Comparison of ENCODE assay signal across 14 cellular contexts in the genomic region with DNA sequence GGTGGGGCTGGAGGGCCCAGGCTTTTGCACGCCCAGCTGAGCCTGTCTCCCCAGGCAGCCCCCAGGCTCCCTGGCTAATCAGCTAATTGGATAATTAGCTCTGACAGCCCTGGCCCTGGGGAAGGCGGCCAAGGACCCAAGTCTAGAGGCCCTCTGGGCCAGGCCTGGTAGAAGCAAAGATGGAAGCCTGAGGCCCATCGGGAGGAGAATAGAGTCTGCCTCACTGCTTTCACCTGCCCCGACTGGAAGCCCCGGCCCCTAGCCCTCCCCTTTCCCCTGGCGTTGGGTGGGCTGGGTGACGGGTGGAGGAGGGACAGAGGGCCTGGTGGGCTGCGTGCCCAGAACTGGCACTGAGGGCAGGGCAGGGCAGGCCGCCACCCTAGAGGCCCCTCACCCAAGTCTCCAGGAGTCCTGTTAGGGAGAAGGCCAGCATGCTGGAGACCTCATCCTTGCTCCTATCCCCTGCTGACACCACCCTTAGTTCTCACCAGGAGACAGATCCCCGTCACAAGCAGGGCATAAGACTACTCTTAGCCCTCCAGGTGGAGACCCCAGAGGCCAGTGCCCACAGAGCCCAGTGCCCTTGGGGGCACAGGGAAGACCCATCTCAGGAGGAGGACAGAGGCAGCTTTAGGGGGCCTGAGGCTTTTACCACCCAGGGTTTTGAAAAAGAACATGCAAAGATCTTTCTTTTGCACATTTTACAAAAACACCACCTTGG. TPM values are rescaled to one million over a fixed set of nuclear protein-coding genes. Genes with fewer than 3 reads are reported as not detected.
A peak's percentile ranks its signal among the peaks of the same experiment; 100 is the strongest.
DNase-seq lines count a peak whose midpoint lies in the region; ATAC-seq, FAIRE-seq and TF ChIP-seq lines count a peak whose summit lies in the region.
"Had no signal": no experiment of that assay in that cellular context is flagged by ENCODE, and none has a peak within 500 bp of the region (broad histone marks: within the 10 kb centered on the region; RNA-seq: fewer than 3 reads in every experiment).

No MANE protein-coding gene starts in this region.

- peaks cover 10% of the 10 kb centered on the region for H3K79me2 ChIP-seq in astrocyte (ENCODE audit: insufficient read depth, low read length)
- H3K79me2 ChIP-seq in HepG2 (ENCODE audit: insufficient read depth, low read length) = no peaks in the 10 kb centered on the region

- no peak for TF ChIP-seq RAD21 in HepG2 (CRISPR knock-in tag; IDR thresholded peaks at IDR 0.05)

- BruUV-seq in HepG2 (replicated peaks; lab: Mats Ljungman, UMichigan) = no TSS peak

- H3K4me2 ChIP-seq in astrocyte (ENCODE audit: low read length) (peak overlapping the region; percentile 77), HepG2 (ENCODE audit: low read depth, low read length) (no peak overlapping the region)

- H4K20me1 ChIP-seq in astrocyte (ENCODE audit: insufficient read depth, low read length) (peaks cover 14% of the 10 kb centered on the region), HepG2 (ENCODE audit: insufficient read depth, low read length) (no peaks in the 10 kb centered on the region; the same call in 1 of the 2 replicates)

- peaks cover 2% of the 10 kb centered on the region for H3K36me3 ChIP-seq in astrocyte (ENCODE audit: insufficient read depth, low read length)
- H3K36me3 ChIP-seq in transverse colon = no peaks in the 10 kb centered on the region
- peaks cover 5 to 13% of the 10 kb centered on the region in 2 experiments; a peak in 3 of 5 replicates for H3K36me3 ChIP-seq in HepG2 (replicated peaks in 1 of 2; ENCODE audit: control insufficient read depth in 1 of 2, insufficient read depth in 2 of 2, low read length in 2 of 2)

- H3K9ac ChIP-seq in astrocyte (ENCODE audit: low read length) (peak overlapping the region; percentile 83), HepG2 (ENCODE audit: insufficient read depth, low read depth, low read length) (no peak overlapping the region)

- no peak overlapping the region for H3K4me3 ChIP-seq in astrocyte (ENCODE audit: insufficient read depth, low read depth, low read length)
- H3K4me3 ChIP-seq in transverse colon = no peak overlapping the region
- no peak overlapping the region for H3K4me3 ChIP-seq in HepG2 (replicated peaks in 1 of 3; ENCODE audit: insufficient read depth in 1 of 3, low read depth in 2 of 3, low read length in 3 of 3)
- H3K4me3 ChIP-seq: mucosa of descending colon had no signal

- CTCF ChIA-PET in HepG2 (lab: Yijun Ruan, JAX; ENCODE audit: low intra/inter-chr PET ratio, low total read pairs) = no interaction called here

- ATAC-seq in HepG2 (no peak), HG03378 (IDR thresholded peaks at IDR 0.05; ENCODE audit: unreplicated experiment) (no peak)
- ATAC-seq: activated CD4-positive, CD25-positive, alpha-beta regulatory T cell treated with anti-CD3 and anti-CD28 coated beads, Interleukin-2, amount 50 U/mL, for 24 hours; mucosa of descending colon had no signal

- H3K4me1 Mint-ChIP-seq in astrocyte (ENCODE audit: low read depth, unreplicated experiment) (peaks cover 23% of the 10 kb centered on the region), mesothelial cell of epicardium (peaks cover 42% of the 10 kb centered on the region)

- H2AFZ ChIP-seq in astrocyte (ENCODE audit: low read depth, low read length) = no peak overlapping the region
- H2AFZ ChIP-seq in HepG2 (ENCODE audit: low read length) = no peak overlapping the region

- H3K4me3 Mint-ChIP-seq in astrocyte (ENCODE audit: unreplicated experiment) = no peak overlapping the region
- H3K4me3 Mint-ChIP-seq in mesothelial cell of epicardium = no peak overlapping the region

- in situ Hi-C loops in transverse colon (cut with MboI; ENCODE audit: low pct_ligation_motif_present in 1 of 4, low pct_unique_long_range_greater_than_20kb in 1 of 4, low sequenced_read_pairs in 3 of 4) (loop anchor here in 2 of 4 donors (5.0 to 25.0 kb wide), 2 partner anchors 103 to 113 kb away; a partner anchor contains a TSS), HepG2 (cut with HindIII; ENCODE audit: extremely low pct_ligation_motif_present, low pct_unique_long_range_greater_than_20kb) (loop anchor here (5.0 kb wide), 2 partner anchors 58 to 113 kb away; no protein-coding TSS in a partner anchor)

- TF ChIP-seq CTCF in astrocyte (IDR thresholded peaks at IDR 0.05; ENCODE audit: insufficient read depth, low read depth, low read length) (no peak), mesothelial cell of epicardium (IDR thresholded peaks at IDR 0.05; ENCODE audit: unreplicated experiment) (no peak), transverse colon (IDR thresholded peaks at IDR 0.05) (no peak), HepG2 (CRISPR knock-in tag; IDR thresholded peaks at IDR 0.05) (no peak)

- H3K27ac ChIP-seq in astrocyte (ENCODE audit: low read depth, low read length) (peak overlapping the region; percentile 81), transverse colon (peak overlapping the region; percentile 26 to 92 (median 90)), HepG2 (ENCODE audit: extremely low read length, insufficient read depth, low read length) (no peak overlapping the region)

- DNase-seq in SKM-1 treated with dmso at 0.1 percent for 144 hours (lab: John Stamatoyannopoulos, UW; ENCODE audit: unreplicated experiment) = peak; percentile 51
- no peak for DNase-seq in SKM-1 (lab: John Stamatoyannopoulos, UW; ENCODE audit: unreplicated experiment)
- no peak for DNase-seq in astrocyte (ENCODE audit: low read depth)
- no peak for DNase-seq in mesothelial cell of epicardium (ENCODE audit: low spot score in 2 of 2, unreplicated experiment in 2 of 2)
- no peak for DNase-seq in transverse colon
- no peak for DNase-seq in NCI-H774 (lab: John Stamatoyannopoulos, UW)
- DNase-seq in HepG2 (ENCODE audit: low spot score) = no peak
- DNase-seq: activated T-cell treated with anti-CD3 and anti-CD28 coated beads, Interleukin-2, amount 50 U/mL, for 48 hours; mucosa of descending colon; NCI-H524 treated with DMSO at 0.1 percent for 48 hours had no signal

- intact Hi-C loops in transverse colon (cut with DNase I; ENCODE audit: low total_unique reads) (loop anchor here (10.0 kb wide), 1 partner anchor 206 kb away; a partner anchor contains a TSS), HepG2 (cut with micrococcal nuclease; ENCODE audit: unreplicated experiment) (no loop called here)

- no peaks in the 10 kb centered on the region for H3K9me3 ChIP-seq in astrocyte (ENCODE audit: insufficient read depth, low read depth, low read length)
- H3K9me3 ChIP-seq in transverse colon = no peaks in the 10 kb centered on the region
- no peaks in the 10 kb centered on the region for H3K9me3 ChIP-seq in HepG2 (ENCODE audit: low read length)
- H3K9me3 ChIP-seq: mucosa of descending colon had no signal

- POLR2A ChIA-PET in HepG2 (lab: Yijun Ruan, JAX) = no interaction called here

- 67% methylated on average over 5 of the region's 10 CpGs; no CpG with 5 or more reads in 1 of the 2 donors for WGBS in transverse colon (ENCODE audit: low coverage in 1 of 2), 2 donors
- 93% methylated on average over 3 of the region's 10 CpGs for WGBS in HepG2 (ENCODE audit: low lambda C conversion rate)

- FAIRE-seq in astrocyte (lab: Jason Lieb, UNC) (no peak), HepG2 (lab: Jason Lieb, UNC) (no peak)
- FAIRE-seq: GM19239 had no signal

- H3K27me3 ChIP-seq in astrocyte (ENCODE audit: insufficient read depth, low read length) = no peaks in the 10 kb centered on the region
- H3K27me3 ChIP-seq in transverse colon = no peaks in the 10 kb centered on the region
- H3K27me3 ChIP-seq in HepG2 (ENCODE audit: control insufficient read depth in 1 of 2, insufficient read depth in 2 of 2, low read length in 2 of 2) = no peaks in the 10 kb centered on the region

- H3K27ac Mint-ChIP-seq in astrocyte (ENCODE audit: unreplicated experiment) (no peak overlapping the region), mesothelial cell of epicardium (peak overlapping the region; percentile 95)

- H3K27me3 Mint-ChIP-seq in astrocyte (ENCODE audit: low read depth, unreplicated experiment) (peaks cover 38% of the 10 kb centered on the region), mesothelial cell of epicardium (ENCODE audit: low read depth) (peaks cover 35% of the 10 kb centered on the region)

- H3K36me3 Mint-ChIP-seq in astrocyte (ENCODE audit: low read depth, unreplicated experiment) (peaks cover 6% of the 10 kb centered on the region), mesothelial cell of epicardium (peaks cover 5% of the 10 kb centered on the region)

- no peak for TF ChIP-seq POLR2A in transverse colon (IDR thresholded peaks at IDR 0.05)
- no peak for TF ChIP-seq POLR2A in HepG2 (IDR thresholded peaks at IDR 0.05; ENCODE audit: insufficient read depth in 1 of 2, low read depth in 2 of 2, low read length in 2 of 2)

- TF ChIP-seq EP300 in transverse colon (IDR thresholded peaks at IDR 0.05; ENCODE audit: low read depth) = no peak
- no peak for TF ChIP-seq EP300 in HepG2 (IDR thresholded peaks at IDR 0.05; ENCODE audit: low read depth in 2 of 2, low read length in 2 of 2)
- no peak for TF ChIP-seq EP300 in HepG2 (CRISPR knock-in tag; IDR thresholded peaks at IDR 0.05; ENCODE audit: borderline replicate concordance)

- H3K4me1 ChIP-seq in astrocyte (ENCODE audit: insufficient read depth, low read length) (peaks cover 47% of the 10 kb centered on the region), transverse colon (peaks cover 21 to 56% (median 34%) of the 10 kb centered on the region in 4 donors), HepG2 (ENCODE audit: insufficient read depth, low read length) (peaks cover 35% of the 10 kb centered on the region)

- no peaks in the 10 kb centered on the region for H3K9me3 Mint-ChIP-seq in astrocyte (ENCODE audit: unreplicated experiment)
- H3K9me3 Mint-ChIP-seq in mesothelial cell of epicardium = no peaks in the 10 kb centered on the region

RNA-seq across cellular contexts. Expression of a gene that starts 12.0 kb away (rescaled TPM):
- total RNA-seq in astrocyte (0.27 TPM in 1 of 2 replicates, not detected in the other), mesothelial cell of epicardium (3.4 to 4.0 TPM (median 3.8 TPM) in 3 replicates), transverse colon (10 to 100 TPM in 3 of 4 donors, 1 to 10 TPM in 1; 4.5 to 33.4 (median 16.7) TPM), HepG2 (2016; rRNA removed; fragmentation: Illumina TruSeq; extraction: Trizol) (0.69 and 0.75 TPM in 2 replicates)
- total RNA-seq in HepG2 (2016; cell fraction: cytosol; rRNA removed; fragmentation: Illumina TruSeq; extraction: Trizol; ENCODE audit: low read depth) = 0.79 and 0.91 TPM in 2 replicates
- 0.40 and 0.97 TPM in 2 replicates for total RNA-seq in HepG2 (2016; cell fraction: insoluble cytoplasmic fraction; rRNA removed; fragmentation: Illumina TruSeq; extraction: Trizol)
- total RNA-seq in HepG2 (2016; cell fraction: membrane; rRNA removed; fragmentation: Illumina TruSeq; extraction: Trizol) = 0.74 and 0.90 TPM in 2 replicates
- total RNA-seq in HepG2 (2016; cell fraction: nucleus; rRNA removed; fragmentation: Illumina TruSeq; extraction: Trizol) = 0.31 and 0.75 TPM in 2 replicates
- polyA plus RNA-seq in HepG2 (2011; rRNA removed) = 0.72 and 0.92 TPM in 2 replicates
- 0.71 and 1.6 TPM in 2 replicates for polyA plus RNA-seq in HepG2 (2011; cell fraction: cytosol; rRNA removed)
- polyA plus RNA-seq in HepG2 (2011; cell fraction: nucleus; rRNA removed) = 2.0 and 2.6 TPM in 2 replicates
- polyA plus RNA-seq in HepG2 (2012) = 0.31 and 0.32 TPM in 2 replicates
- 0.57 and 0.66 TPM in 2 replicates for polyA plus RNA-seq in HepG2 (2016; cell fraction: cytosol; fragmentation: Illumina TruSeq; extraction: Trizol; ENCODE audit: low read depth)
- polyA plus RNA-seq in HepG2 (2016; cell fraction: insoluble cytoplasmic fraction; fragmentation: Illumina TruSeq; extraction: Trizol; ENCODE audit: low read depth) = 0.51 and 0.59 TPM in 2 replicates
- 0.76 and 0.86 TPM in 2 replicates for polyA plus RNA-seq in HepG2 (2016; cell fraction: membrane; fragmentation: Illumina TruSeq; extraction: Trizol; ENCODE audit: low read depth)
- 0.93 and 1.5 TPM in 2 replicates for polyA plus RNA-seq in HepG2 (2016; cell fraction: nucleus; fragmentation: Illumina TruSeq; extraction: Trizol; ENCODE audit: insufficient read depth, low read depth)
- 0.09 and 1.9 TPM in 2 replicates for polyA minus RNA-seq in HepG2 (2011; rRNA and poly(A)+ RNA removed; ENCODE audit: low replicate concordance)
- polyA minus RNA-seq in HepG2 (2011; cell fraction: cytosol; rRNA and poly(A)+ RNA removed) = 0.49 and 0.70 TPM in 2 replicates
- 0.64 and 1.1 TPM in 2 replicates for polyA minus RNA-seq in HepG2 (2011; cell fraction: nucleus; rRNA and poly(A)+ RNA removed)
- total RNA-seq: HT1080 had no signal

RNA-seq across cellular contexts. Expression of a gene that starts 25.9 kb away (rescaled TPM):
- total RNA-seq in astrocyte (43.0 and 43.3 TPM in 2 replicates), mesothelial cell of epicardium (53.9 to 58.6 TPM (median 57.0 TPM) in 3 replicates), transverse colon (100 to 1,000 TPM in 1 of 4 donors, 10 to 100 TPM in 3; 26.6 to 199 (median 60.7) TPM), HepG2 (2016; rRNA removed; fragmentation: Illumina TruSeq; extraction: Trizol) (27.9 and 44.1 TPM in 2 replicates)
- 9.6 and 11.8 TPM in 2 replicates for total RNA-seq in HepG2 (2016; cell fraction: cytosol; rRNA removed; fragmentation: Illumina TruSeq; extraction: Trizol; ENCODE audit: low read depth)
- total RNA-seq in HepG2 (2016; cell fraction: insoluble cytoplasmic fraction; rRNA removed; fragmentation: Illumina TruSeq; extraction: Trizol) = 23.9 and 45.4 TPM in 2 replicates
- 14.3 and 15.5 TPM in 2 replicates for total RNA-seq in HepG2 (2016; cell fraction: membrane; rRNA removed; fragmentation: Illumina TruSeq; extraction: Trizol)
- total RNA-seq in HepG2 (2016; cell fraction: nucleus; rRNA removed; fragmentation: Illumina TruSeq; extraction: Trizol) = 55.3 and 60.2 TPM in 2 replicates
- 35.5 and 42.9 TPM in 2 replicates for polyA plus RNA-seq in HepG2 (2011; rRNA removed)
- polyA plus RNA-seq in HepG2 (2011; cell fraction: cytosol; rRNA removed) = 16.0 and 24.0 TPM in 2 replicates
- 421 and 529 TPM in 2 replicates for polyA plus RNA-seq in HepG2 (2011; cell fraction: nucleus; rRNA removed)
- polyA plus RNA-seq in HepG2 (2012) = 22.9 and 29.0 TPM in 2 replicates
- 9.7 and 9.9 TPM in 2 replicates for polyA plus RNA-seq in HepG2 (2016; cell fraction: cytosol; fragmentation: Illumina TruSeq; extraction: Trizol; ENCODE audit: low read depth)
- polyA plus RNA-seq in HepG2 (2016; cell fraction: insoluble cytoplasmic fraction; fragmentation: Illumina TruSeq; extraction: Trizol; ENCODE audit: low read depth) = 24.6 and 27.1 TPM in 2 replicates
- polyA plus RNA-seq in HepG2 (2016; cell fraction: membrane; fragmentation: Illumina TruSeq; extraction: Trizol; ENCODE audit: low read depth) = 10.7 and 11.5 TPM in 2 replicates
- polyA plus RNA-seq in HepG2 (2016; cell fraction: nucleus; fragmentation: Illumina TruSeq; extraction: Trizol; ENCODE audit: insufficient read depth, low read depth) = 144 and 171 TPM in 2 replicates
- polyA minus RNA-seq in HepG2 (2011; rRNA and poly(A)+ RNA removed; ENCODE audit: low replicate concordance) = 61.2 and 61.3 TPM in 2 replicates
- 12.5 and 24.5 TPM in 2 replicates for polyA minus RNA-seq in HepG2 (2011; cell fraction: cytosol; rRNA and poly(A)+ RNA removed)
- 44.6 and 48.9 TPM in 2 replicates for polyA minus RNA-seq in HepG2 (2011; cell fraction: nucleus; rRNA and poly(A)+ RNA removed)

RNA-seq across cellular contexts. Expression of a gene that starts 27.4 kb away (rescaled TPM):
- total RNA-seq in astrocyte (96.4 and 104 TPM in 2 replicates), mesothelial cell of epicardium (63.0 to 76.4 TPM (median 74.5 TPM) in 3 replicates), transverse colon (10 to 100 TPM; 31.6 to 54.2 (median 36.5) TPM), HepG2 (2016; rRNA removed; fragmentation: Illumina TruSeq; extraction: Trizol) (31.8 and 46.7 TPM in 2 replicates)
- total RNA-seq in HepG2 (2016; cell fraction: cytosol; rRNA removed; fragmentation: Illumina TruSeq; extraction: Trizol; ENCODE audit: low read depth) = 6.8 and 8.2 TPM in 2 replicates
- total RNA-seq in HepG2 (2016; cell fraction: insoluble cytoplasmic fraction; rRNA removed; fragmentation: Illumina TruSeq; extraction: Trizol) = 29.7 and 42.3 TPM in 2 replicates
- 37.1 and 38.6 TPM in 2 replicates for total RNA-seq in HepG2 (2016; cell fraction: membrane; rRNA removed; fragmentation: Illumina TruSeq; extraction: Trizol)
- 21.0 and 21.3 TPM in 2 replicates for total RNA-seq in HepG2 (2016; cell fraction: nucleus; rRNA removed; fragmentation: Illumina TruSeq; extraction: Trizol)
- polyA plus RNA-seq in HepG2 (2011; rRNA removed) = 42.3 and 55.2 TPM in 2 replicates
- 33.3 and 62.6 TPM in 2 replicates for polyA plus RNA-seq in HepG2 (2011; cell fraction: cytosol; rRNA removed)
- polyA plus RNA-seq in HepG2 (2011; cell fraction: nucleus; rRNA removed) = 93.5 and 114 TPM in 2 replicates
- polyA plus RNA-seq in HepG2 (2012) = 13.2 and 18.2 TPM in 2 replicates
- polyA plus RNA-seq in HepG2 (2016; cell fraction: cytosol; fragmentation: Illumina TruSeq; extraction: Trizol; ENCODE audit: low read depth) = 6.3 and 6.7 TPM in 2 replicates
- 35.6 and 46.3 TPM in 2 replicates for polyA plus RNA-seq in HepG2 (2016; cell fraction: insoluble cytoplasmic fraction; fragmentation: Illumina TruSeq; extraction: Trizol; ENCODE audit: low read depth)
- 28.2 and 28.5 TPM in 2 replicates for polyA plus RNA-seq in HepG2 (2016; cell fraction: membrane; fragmentation: Illumina TruSeq; extraction: Trizol; ENCODE audit: low read depth)
- 37.4 and 39.4 TPM in 2 replicates for polyA plus RNA-seq in HepG2 (2016; cell fraction: nucleus; fragmentation: Illumina TruSeq; extraction: Trizol; ENCODE audit: insufficient read depth, low read depth)
- polyA minus RNA-seq in HepG2 (2011; rRNA and poly(A)+ RNA removed; ENCODE audit: low replicate concordance) = 91.1 and 200 TPM in 2 replicates
- 45.0 and 58.7 TPM in 2 replicates for polyA minus RNA-seq in HepG2 (2011; cell fraction: cytosol; rRNA and poly(A)+ RNA removed)
- polyA minus RNA-seq in HepG2 (2011; cell fraction: nucleus; rRNA and poly(A)+ RNA removed) = 12.7 and 13.6 TPM in 2 replicates

RNA-seq across cellular contexts. Expression of a gene that starts 59.5 kb away (rescaled TPM):
- 39.7 and 39.8 TPM in 2 replicates for total RNA-seq in astrocyte
- total RNA-seq in mesothelial cell of epicardium = 52.7 to 58.4 TPM (median 56.7 TPM) in 3 replicates
- 100 to 1,000 TPM in 1 of 4 donors, 10 to 100 TPM in 3; 69.7 to 164 (median 84.2) TPM for total RNA-seq in transverse colon
- 36.8 and 47.9 TPM in 2 replicates for total RNA-seq in HepG2 (2016; rRNA removed; fragmentation: Illumina TruSeq; extraction: Trizol)
- total RNA-seq in HepG2 (2016; cell fraction: cytosol; rRNA removed; fragmentation: Illumina TruSeq; extraction: Trizol; ENCODE audit: low read depth) = 56.0 and 67.5 TPM in 2 replicates
- 33.4 and 50.3 TPM in 2 replicates for total RNA-seq in HepG2 (2016; cell fraction: insoluble cytoplasmic fraction; rRNA removed; fragmentation: Illumina TruSeq; extraction: Trizol)
- 78.5 and 90.1 TPM in 2 replicates for total RNA-seq in HepG2 (2016; cell fraction: membrane; rRNA removed; fragmentation: Illumina TruSeq; extraction: Trizol)
- total RNA-seq in HepG2 (2016; cell fraction: nucleus; rRNA removed; fragmentation: Illumina TruSeq; extraction: Trizol) = 27.2 and 35.2 TPM in 2 replicates
- polyA plus RNA-seq in HepG2 (2011; rRNA removed) = 66.4 and 85.5 TPM in 2 replicates
- 58.0 and 78.9 TPM in 2 replicates for polyA plus RNA-seq in HepG2 (2011; cell fraction: cytosol; rRNA removed)
- 198 and 219 TPM in 2 replicates for polyA plus RNA-seq in HepG2 (2011; cell fraction: nucleus; rRNA removed)
- polyA plus RNA-seq in HepG2 (2012) = 28.8 and 43.3 TPM in 2 replicates
- 79.7 and 89.7 TPM in 2 replicates for polyA plus RNA-seq in HepG2 (2016; cell fraction: cytosol; fragmentation: Illumina TruSeq; extraction: Trizol; ENCODE audit: low read depth)
- 39.4 and 44.9 TPM in 2 replicates for polyA plus RNA-seq in HepG2 (2016; cell fraction: insoluble cytoplasmic fraction; fragmentation: Illumina TruSeq; extraction: Trizol; ENCODE audit: low read depth)
- polyA plus RNA-seq in HepG2 (2016; cell fraction: membrane; fragmentation: Illumina TruSeq; extraction: Trizol; ENCODE audit: low read depth) = 85.7 and 88.6 TPM in 2 replicates
- polyA plus RNA-seq in HepG2 (2016; cell fraction: nucleus; fragmentation: Illumina TruSeq; extraction: Trizol; ENCODE audit: insufficient read depth, low read depth) = 76.5 and 85.3 TPM in 2 replicates
- 37.6 and 153 TPM in 2 replicates for polyA minus RNA-seq in HepG2 (2011; rRNA and poly(A)+ RNA removed; ENCODE audit: low replicate concordance)
- polyA minus RNA-seq in HepG2 (2011; cell fraction: cytosol; rRNA and poly(A)+ RNA removed) = 11.9 and 14.2 TPM in 2 replicates
- 10.3 and 12.1 TPM in 2 replicates for polyA minus RNA-seq in HepG2 (2011; cell fraction: nucleus; rRNA and poly(A)+ RNA removed)

RNA-seq across cellular contexts. Expression of a gene that starts 59.5 kb away (rescaled TPM):
- total RNA-seq in astrocyte = 58.7 and 71.3 TPM in 2 replicates
- total RNA-seq in mesothelial cell of epicardium = 278 to 284 TPM (median 282 TPM) in 3 replicates
- 100 to 1,000 TPM; 184 to 503 (median 244) TPM for total RNA-seq in transverse colon
- total RNA-seq in HepG2 (2016; rRNA removed; fragmentation: Illumina TruSeq; extraction: Trizol) = 10.0 and 14.3 TPM in 2 replicates
- 5.0 and 5.9 TPM in 2 replicates for total RNA-seq in HepG2 (2016; cell fraction: cytosol; rRNA removed; fragmentation: Illumina TruSeq; extraction: Trizol; ENCODE audit: low read depth)
- 8.1 and 16.1 TPM in 2 replicates for total RNA-seq in HepG2 (2016; cell fraction: insoluble cytoplasmic fraction; rRNA removed; fragmentation: Illumina TruSeq; extraction: Trizol)
- total RNA-seq in HepG2 (2016; cell fraction: membrane; rRNA removed; fragmentation: Illumina TruSeq; extraction: Trizol) = 10.0 and 11.1 TPM in 2 replicates
- 12.6 and 13.6 TPM in 2 replicates for total RNA-seq in HepG2 (2016; cell fraction: nucleus; rRNA removed; fragmentation: Illumina TruSeq; extraction: Trizol)
- polyA plus RNA-seq in HepG2 (2011; rRNA removed) = 10.1 and 12.9 TPM in 2 replicates
- 14.4 and 15.3 TPM in 2 replicates for polyA plus RNA-seq in HepG2 (2011; cell fraction: cytosol; rRNA removed)
- polyA plus RNA-seq in HepG2 (2011; cell fraction: nucleus; rRNA removed) = 84.6 and 97.2 TPM in 2 replicates
- polyA plus RNA-seq in HepG2 (2012) = 20.1 and 25.8 TPM in 2 replicates
- polyA plus RNA-seq in HepG2 (2016; cell fraction: cytosol; fragmentation: Illumina TruSeq; extraction: Trizol; ENCODE audit: low read depth) = 5.5 and 5.8 TPM in 2 replicates
- 17.5 and 22.6 TPM in 2 replicates for polyA plus RNA-seq in HepG2 (2016; cell fraction: insoluble cytoplasmic fraction; fragmentation: Illumina TruSeq; extraction: Trizol; ENCODE audit: low read depth)
- 9.7 and 9.8 TPM in 2 replicates for polyA plus RNA-seq in HepG2 (2016; cell fraction: membrane; fragmentation: Illumina TruSeq; extraction: Trizol; ENCODE audit: low read depth)
- polyA plus RNA-seq in HepG2 (2016; cell fraction: nucleus; fragmentation: Illumina TruSeq; extraction: Trizol; ENCODE audit: insufficient read depth, low read depth) = 39.1 and 40.8 TPM in 2 replicates
- polyA minus RNA-seq in HepG2 (2011; rRNA and poly(A)+ RNA removed; ENCODE audit: low replicate concordance) = 8.1 and 9.7 TPM in 2 replicates
- polyA minus RNA-seq in HepG2 (2011; cell fraction: cytosol; rRNA and poly(A)+ RNA removed) = 7.0 and 7.3 TPM in 2 replicates
- 9.7 and 9.9 TPM in 2 replicates for polyA minus RNA-seq in HepG2 (2011; cell fraction: nucleus; rRNA and poly(A)+ RNA removed)
